In the genomic region with DNA sequence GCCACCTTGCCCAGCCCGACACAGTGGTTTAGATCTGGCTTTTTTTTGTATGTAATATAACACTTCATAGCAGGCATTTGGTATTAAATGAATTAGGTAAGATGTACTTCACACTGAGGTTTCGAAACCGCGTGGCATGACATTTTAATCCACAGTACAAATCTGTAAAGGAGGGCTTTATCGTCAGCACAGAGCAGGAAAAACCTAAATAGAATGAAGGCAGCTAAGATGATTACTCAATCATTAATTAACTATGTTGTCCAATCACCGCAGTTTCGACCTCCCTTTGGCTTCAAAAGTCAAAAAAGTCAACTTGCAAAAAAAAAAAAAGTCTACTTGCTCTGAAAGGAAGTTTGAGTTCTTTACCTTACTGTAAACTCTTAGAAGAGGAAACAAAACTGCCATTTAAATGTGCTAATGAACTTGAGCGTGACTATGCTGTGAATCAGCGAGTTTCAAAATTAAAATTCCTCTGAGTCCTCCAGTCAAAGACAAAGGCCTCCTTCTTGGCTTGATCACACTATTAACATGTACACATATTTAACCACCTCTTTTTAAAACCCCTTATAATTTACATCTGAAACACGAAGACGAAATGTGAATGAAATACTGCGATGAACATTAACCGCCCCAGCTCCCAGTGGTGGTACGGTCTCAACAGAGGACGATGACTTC, we compare ENCODE assay signal across 8 cellular contexts. TPM values are rescaled to one million over a fixed set of nuclear protein-coding genes. Genes with fewer than 3 reads are reported as not detected.
A peak's percentile ranks its signal among the peaks of the same experiment; 100 is the strongest.
DNase-seq lines count a peak whose midpoint lies in the region; ATAC-seq, FAIRE-seq and TF ChIP-seq lines count a peak whose summit lies in the region.

No MANE protein-coding gene starts in this region.

- peaks cover 28% of the 10 kb centered on the region for H3F3A ChIP-seq in PC-9 (ENCODE audit: insufficient read depth, low read depth)

- peak overlapping the region; percentile 84 for H2AFZ ChIP-seq in PC-9
- peak overlapping the region; percentile 94 for H2AFZ ChIP-seq in K562 (ENCODE audit: low read depth, low read length)

- H3K9me1 ChIP-seq in K562 (ENCODE audit: control insufficient read depth, insufficient read depth, low read length): no peaks in the 10 kb centered on the region

- WGBS in K562 (ENCODE audit: insufficient coverage, low coverage, missing lambda C conversion rate): 1% methylated on average over 15 of the region's 15 CpGs

- H4K20me1 ChIP-seq in PC-9 (ENCODE audit: insufficient read depth): no peaks in the 10 kb centered on the region; the same call in 1 of the 2 replicates
- H4K20me1 ChIP-seq in K562 (replicated peaks; ENCODE audit: control insufficient read depth, insufficient read depth, low read length): no peaks in the 10 kb centered on the region

- H3K27ac ChIP-seq in PC-9 (peak overlapping the region; percentile 97), K562 (ENCODE audit: extremely low read depth, low read depth, low read length) (peak overlapping the region; percentile 97)

- CTCF ChIA-PET in PC-9 (lab: Charles Lee): interaction anchor here (0.6 kb wide), 1 partner anchor 92 kb away, joined by 7 read pairs; no protein-coding TSS in a partner anchor
- CTCF ChIA-PET in K562 (lab: Yijun Ruan, JAX; ENCODE audit: low intra/inter-chr PET ratio): no interaction called here

- peak; percentile 38 for DNase-seq in activated naive CD4-positive, alpha-beta T cell treated with Interleukin-2 at 50 U/mL for 16 hours
- DNase-seq in activated naive CD4-positive, alpha-beta T cell (lab: John Stamatoyannopoulos, UW): no peak
- peak; percentile 4 to 85 for DNase-seq in PC-9
- peak in 2 of 4 experiments; percentile 18 to 24 for DNase-seq in K562 (ENCODE audit: extremely low read depth in 1 of 4, low spot score in 3 of 4)
- peak; percentile 72 for DNase-seq in iris pigment epithelial cell (ENCODE audit: low read depth)
- DNase-seq in stimulated activated CD4-positive, alpha-beta T cell treated with anti-CD3 and anti-CD28 coated beads, Interleukin-12 subunit alpha, Interleukin-12 subunit beta, amount 100 ng/mL, for 48 hours (ENCODE audit: low read depth in 2 of 3, low spot score in 1 of 3): peak in 2 of 3 donors; percentile 12 to 40
- no peak for DNase-seq in NCI-H187 treated with DMSO at 0.1 percent for 48 hours (lab: John Stamatoyannopoulos, UW)

- in situ Hi-C loops in K562 (cut with MboI): loop anchor here (10.0 kb wide), 1 partner anchor 1733 kb away; no protein-coding TSS in a partner anchor

- no peaks in the 10 kb centered on the region for H3K9me2 ChIP-seq in PC-9 (ENCODE audit: insufficient read depth)

- H3K79me2 ChIP-seq in PC-9 (ENCODE audit: low read depth): peaks cover 47% of the 10 kb centered on the region
- peaks cover 57% of the 10 kb centered on the region for H3K79me2 ChIP-seq in K562 (ENCODE audit: control insufficient read depth, insufficient read depth, low read length)

- no peak for TF ChIP-seq POLR2A in K562 (conservative IDR thresholded peaks at IDR 0.05)

- no peak for FAIRE-seq in K562 (lab: Jason Lieb, UNC)

- peaks cover 28% of the 10 kb centered on the region for H3K4me1 ChIP-seq in PC-9 (replicated peaks; ENCODE audit: insufficient read depth)
- H3K4me1 ChIP-seq in K562 (replicated peaks in 1 of 2; ENCODE audit: control insufficient read depth in 2 of 2, insufficient read depth in 2 of 2, low read length in 2 of 2): peaks cover 0 to 15% of the 10 kb centered on the region in 2 experiments; a peak in 1 of 5 replicates

- no peaks in the 10 kb centered on the region for H3K36me3 ChIP-seq in PC-9 (ENCODE audit: low read depth)
- H3K36me3 ChIP-seq in K562 (ENCODE audit: control insufficient read depth, insufficient read depth, low read length): no peaks in the 10 kb centered on the region

- H3K4me2 ChIP-seq in PC-9 (peak overlapping the region; percentile 78), K562 (ENCODE audit: insufficient read depth, low read length) (peak overlapping the region; percentile 97)

- TF ChIP-seq EP300 in K562 (IDR thresholded peaks at IDR 0.05; ENCODE audit: low read length): peak; percentile 49

- H3K9ac ChIP-seq in K562 (ENCODE audit: insufficient read depth in 1 of 2, low read depth in 2 of 2, low read length in 2 of 2): peak overlapping the region; percentile 98 to 100

- ATAC-seq in HG02973 (IDR thresholded peaks at IDR 0.05; ENCODE audit: unreplicated experiment) (peak; percentile 22), K562 (no peak; the same call in 2 of the 3 replicates)

- TSS peak; percentile 87 for BruUV-seq in PC-9 (replicated peaks; lab: Mats Ljungman, UMichigan)
- BruUV-seq in K562 (replicated peaks; lab: Mats Ljungman, UMichigan): TSS peak; percentile 91

- H3K4me3 ChIP-seq in PC-9 (peak overlapping the region; percentile 96), K562 (peak overlapping the region; percentile 95)

- TF ChIP-seq CTCF in PC-9 (conservative IDR thresholded peaks at IDR 0.05) (no peak), K562 (IDR thresholded peaks at IDR 0.05 in 2 of 3, conservative IDR thresholded peaks at IDR 0.05 in 1 of 3; ENCODE audit: insufficient read depth in 2 of 3, low read depth in 1 of 3, low read length in 3 of 3) (no peak)

- POLR2A ChIA-PET in PC-9 (lab: Charles Lee; ENCODE audit: unreplicated experiment) (interaction anchor here (0.5 to 0.7 kb wide), 4 partner anchors 57 to 589 kb away, joined by 4 to 7 read pairs (median 4); no protein-coding TSS in a partner anchor), K562 (lab: Yijun Ruan, JAX) (interaction anchor here (0.8 to 2.3 kb wide), 9 partner anchors 9 to 337 kb away, joined by 3 to 7 read pairs (median 4); partner anchors contain the start of gene CAMLG)

- intact Hi-C loops in PC-9 (cut with micrococcal nuclease; ENCODE audit: unreplicated experiment): loop anchor here (1.0 kb wide), 3 partner anchors 11 to 56 kb away; partner anchors contain the start of gene SAR1B
- intact Hi-C loops in K562 (cut with micrococcal nuclease): loop anchor here (1.0 to 2.0 kb wide), 2 partner anchors 16 to 471 kb away; partner anchors contain the start of genes SAR1B and SKP1

- no peak for TF ChIP-seq RAD21 in K562 (CRISPR knock-in tag; conservative IDR thresholded peaks at IDR 0.05 in 1 of 2, IDR thresholded peaks at IDR 0.05 in 1 of 2)

- H3K27me3 ChIP-seq in PC-9 (ENCODE audit: insufficient read depth, low read depth) (no peaks in the 10 kb centered on the region), K562 (ENCODE audit: control insufficient read depth in 2 of 2, insufficient read depth in 2 of 2, low read length in 2 of 2) (no peaks in the 10 kb centered on the region)

- H3K9me3 ChIP-seq in PC-9 (ENCODE audit: insufficient read depth, low read depth): no peaks in the 10 kb centered on the region
- H3K9me3 ChIP-seq in K562 (replicated peaks; ENCODE audit: control insufficient read depth, insufficient read depth, low read depth, low read length): no peaks in the 10 kb centered on the region

RNA-seq across cellular contexts. Expression of gene SEC24A, which starts 0.7 kb away (rescaled TPM):
- 10.4 and 16.2 TPM in 2 replicates for total RNA-seq in PC-9 (2021)
- 56.0 and 96.1 TPM in 2 replicates for total RNA-seq in K562 (2011; cell fraction: chromatin; rRNA removed; ENCODE audit: low replicate concordance)
- total RNA-seq in K562 (2011; cell fraction: nucleolus; rRNA removed): 27.0 and 27.3 TPM in 2 replicates
- 45.6 and 51.4 TPM in 2 replicates for total RNA-seq in K562 (2011; cell fraction: nucleoplasm; rRNA removed)
- total RNA-seq in K562 (2014; rRNA removed): 7.9 and 8.0 TPM in 2 replicates
- 20.5 and 23.7 TPM in 2 replicates for total RNA-seq in K562 (2014; rRNA removed; fragmentation: Illumina TruSeq; extraction: Trizol)
- 17.5 and 19.5 TPM in 2 replicates for total RNA-seq in K562 (2015; rRNA removed; fragmentation: Illumina TruSeq; extraction: Trizol)
- 23.8 and 24.5 TPM in 2 replicates for total RNA-seq in K562 (2021)
- 36.5 and 41.2 TPM in 2 replicates for polyA plus RNA-seq in K562 (2011; rRNA removed)
- 25.2 and 35.9 TPM in 2 replicates for polyA plus RNA-seq in K562 (2011; cell fraction: cytosol; rRNA removed)
- 23.4 and 28.7 TPM in 2 replicates for polyA plus RNA-seq in K562 (2011; cell fraction: nucleus; rRNA removed)
- 12.1 and 15.6 TPM in 2 replicates for polyA plus RNA-seq in K562 (2012)
- polyA plus RNA-seq in K562 (2014; fragmentation: Illumina TruSeq; extraction: Trizol): 22.5 and 26.4 TPM in 2 replicates
- polyA plus RNA-seq in K562 (2014; fragmentation: Nextera tagmentation; extraction: Ambion mirVana): 10 to 100 TPM in 1 of 2 experiments, 1 to 10 TPM in 1; 7.9 to 11.1 TPM
- polyA plus RNA-seq in K562 (2014; rRNA removed): 10.9 and 15.3 TPM in 2 replicates
- polyA minus RNA-seq in K562 (2011; rRNA and poly(A)+ RNA removed): 65.8 and 74.0 TPM in 2 replicates
- polyA minus RNA-seq in K562 (2011; cell fraction: cytosol; rRNA and poly(A)+ RNA removed): 23.2 and 24.9 TPM in 2 replicates
- 15.1 and 31.1 TPM in 2 replicates for polyA minus RNA-seq in K562 (2011; cell fraction: nucleus; rRNA and poly(A)+ RNA removed)

RNA-seq across cellular contexts. Expression of gene SAR1B, which starts 15.3 kb away (rescaled TPM):
- 37.6 and 49.5 TPM in 2 replicates for total RNA-seq in PC-9 (2021)
- total RNA-seq in K562 (2011; cell fraction: chromatin; rRNA removed; ENCODE audit: low replicate concordance): 44.4 and 117 TPM in 2 replicates
- 28.4 and 35.0 TPM in 2 replicates for total RNA-seq in K562 (2011; cell fraction: nucleolus; rRNA removed)
- total RNA-seq in K562 (2011; cell fraction: nucleoplasm; rRNA removed): 50.3 and 80.8 TPM in 2 replicates
- total RNA-seq in K562 (2014; rRNA removed): 51.9 and 55.6 TPM in 2 replicates
- total RNA-seq in K562 (2014; rRNA removed; fragmentation: Illumina TruSeq; extraction: Trizol): 60.7 and 64.7 TPM in 2 replicates
- total RNA-seq in K562 (2015; rRNA removed; fragmentation: Illumina TruSeq; extraction: Trizol): 39.4 and 40.0 TPM in 2 replicates
- total RNA-seq in K562 (2021): 59.8 and 65.4 TPM in 2 replicates
- polyA plus RNA-seq in K562 (2011; rRNA removed): 55.3 and 79.1 TPM in 2 replicates
- 11.9 and 20.4 TPM in 2 replicates for polyA plus RNA-seq in K562 (2011; cell fraction: cytosol; rRNA removed)
- polyA plus RNA-seq in K562 (2011; cell fraction: nucleus; rRNA removed): 10.9 and 15.1 TPM in 2 replicates
- 35.8 and 41.4 TPM in 2 replicates for polyA plus RNA-seq in K562 (2012)
- polyA plus RNA-seq in K562 (2014; fragmentation: Illumina TruSeq; extraction: Trizol): 53.0 and 63.1 TPM in 2 replicates
- polyA plus RNA-seq in K562 (2014; fragmentation: Nextera tagmentation; extraction: Ambion mirVana): 100 to 1,000 TPM; 217 to 221 TPM
- polyA plus RNA-seq in K562 (2014; rRNA removed): 64.9 and 66.9 TPM in 2 replicates
- 128 and 139 TPM in 2 replicates for polyA minus RNA-seq in K562 (2011; rRNA and poly(A)+ RNA removed)
- polyA minus RNA-seq in K562 (2011; cell fraction: cytosol; rRNA and poly(A)+ RNA removed): 24.2 and 30.4 TPM in 2 replicates
- 10.5 and 15.2 TPM in 2 replicates for polyA minus RNA-seq in K562 (2011; cell fraction: nucleus; rRNA and poly(A)+ RNA removed)

Comparison
In these comparisons a context has a peak if more than half of its experiments do, and no peak if none do; other contexts are left out.
1. DNase-seq: peak in activated naive CD4-positive, alpha-beta T cell treated with Interleukin-2 at 50 U/mL for 16 hours (single experiment), PC-9 (2 of 2), iris pigment epithelial cell (single experiment) and stimulated activated CD4-positive, alpha-beta T cell treated with anti-CD3 and anti-CD28 coated beads, Interleukin-12 subunit alpha, Interleukin-12 subunit beta, amount 100 ng/mL, for 48 hours (2 of 3); none in activated naive CD4-positive, alpha-beta T cell (0 of 4) and NCI-H187 treated with DMSO at 0.1 percent for 48 hours (single experiment).